8 cellular contexts compared by ENCODE assay signal in genomic region chr3:101827211-101828174, GRCh38. TPM values are rescaled to one million over a fixed set of nuclear protein-coding genes. Genes with fewer than 3 reads are reported as not detected.
DNase-seq lines count a peak whose midpoint lies in the region; ATAC-seq and FAIRE-seq lines count a peak whose summit lies in the region.

No MANE protein-coding gene starts in this region.

- peak; percentile 76 for ATAC-seq in GM18861 (IDR thresholded peaks at IDR 0.05; ENCODE audit: unreplicated experiment)
- peak; percentile 81 for ATAC-seq in HG03066 (IDR thresholded peaks at IDR 0.05; ENCODE audit: low read depth, unreplicated experiment)
- ATAC-seq in esophagus mucosa: peak; percentile 76

- H3K36me3 ChIP-seq in NT2/D1 (ENCODE audit: insufficient read depth, insufficient read length, low read length) (no peaks in the 10 kb centered on the region), muscle layer of duodenum (ENCODE audit: control insufficient read depth in 1 of 2, insufficient read depth in 2 of 2, low read length in 2 of 2) (peaks cover 0 to under 1% of the 10 kb centered on the region in 2 donors)

- peak overlapping the region; percentile 89 for H3K27ac ChIP-seq in muscle layer of duodenum (ENCODE audit: low read length)

- DNase-seq in NT2/D1 (ENCODE audit: low read depth, low spot score) (peak; percentile 57), activated T-cell treated with anti-CD3 and anti-CD28 coated beads for 48 hours (ENCODE audit: low read depth) (peak; percentile 79)
- peak; percentile 64 for DNase-seq in stimulated activated CD8-positive, alpha-beta memory T cell treated with anti-CD3 and anti-CD28 coated beads, Interleukin-7, amount 100 ng/mL, for 24 hours (ENCODE audit: low read depth)

- H3K4me1 ChIP-seq in NT2/D1 (ENCODE audit: insufficient read depth, insufficient read length) (no peaks in the 10 kb centered on the region), muscle layer of duodenum (ENCODE audit: control insufficient read depth in 1 of 2, insufficient read depth in 2 of 2, low read length in 2 of 2) (peaks cover 16 to 17% of the 10 kb centered on the region in 2 donors)

- H3K9me3 ChIP-seq in NT2/D1 (ENCODE audit: insufficient read depth, low read length) (no peaks in the 10 kb centered on the region), muscle layer of duodenum (ENCODE audit: control insufficient read depth in 1 of 2, low read length in 2 of 2) (no peaks in the 10 kb centered on the region)

- H3K27me3 ChIP-seq in NT2/D1 (ENCODE audit: insufficient read depth, insufficient read length) (no peaks in the 10 kb centered on the region), muscle layer of duodenum (ENCODE audit: low read depth, low read length) (no peaks in the 10 kb centered on the region)

- H3K4me3 ChIP-seq in NT2/D1 (ENCODE audit: insufficient read length, low read depth) (peak overlapping the region; percentile 43), muscle layer of duodenum (ENCODE audit: low read depth in 1 of 2, low read length in 2 of 2) (peak overlapping the region; percentile 68 to 94)

- peak overlapping the region; percentile 81 for H3K9ac ChIP-seq in NT2/D1 (ENCODE audit: insufficient read length, low read depth)

- FAIRE-seq in A204.1 (lab: Jason Lieb, UNC): peak; percentile 43

RNA-seq across cellular contexts. Expression of gene NFKBIZ, which starts 21.8 kb away (rescaled TPM):
- total RNA-seq in esophagus mucosa: 56.3 TPM

RNA-seq across cellular contexts. Expression of gene NXPE3, which starts 48.5 kb away (rescaled TPM):
- 1.8 TPM for total RNA-seq in esophagus mucosa

Comparison
In these comparisons a context has a peak if more than half of its experiments do, and no peak if none do; other contexts are left out.
1. Peak in every context shown above with its lines: DNase-seq, ATAC-seq, H3K4me3 ChIP-seq and H3K27ac ChIP-seq.